ENCODE assay signal across 1 cellular context in the genomic region with DNA sequence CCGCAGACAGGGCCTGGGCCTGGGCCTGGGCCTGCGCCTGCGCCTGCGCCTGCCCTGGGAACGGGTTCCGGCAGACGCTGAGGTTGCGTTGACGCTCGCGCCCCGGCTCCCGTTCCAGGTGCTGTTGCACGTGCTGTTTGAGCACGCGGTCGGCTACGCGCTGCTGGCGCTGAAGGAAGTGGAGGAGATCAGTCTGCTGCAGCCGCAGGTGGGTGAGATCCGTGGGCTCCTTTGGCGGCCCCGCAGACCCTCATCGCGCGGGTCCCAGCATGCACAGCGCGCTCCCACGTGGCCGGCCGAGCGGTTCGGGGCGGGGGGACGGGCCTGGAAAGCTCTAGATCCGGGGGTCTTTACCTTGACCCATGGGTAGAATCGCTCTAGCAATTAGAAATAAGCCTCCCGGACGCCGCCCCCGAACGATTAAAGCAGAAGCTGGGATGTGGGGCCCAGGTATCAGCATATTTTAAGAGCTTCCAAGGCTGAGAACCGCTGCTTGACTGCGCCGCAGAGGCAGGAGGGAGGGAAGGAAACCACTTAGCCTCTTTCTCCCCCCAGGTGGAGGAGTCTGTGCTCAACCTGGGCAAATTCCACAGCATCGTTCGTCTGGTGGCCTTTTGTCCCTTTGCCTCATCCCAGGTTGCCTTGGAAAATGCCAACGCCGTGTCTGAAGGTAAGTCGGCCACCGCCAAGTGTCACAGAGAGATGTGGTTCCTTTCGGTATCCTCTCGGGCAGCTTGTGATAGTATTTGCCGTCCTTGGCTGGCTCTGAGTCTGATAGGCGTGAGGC.
TF ChIP-seq lines count a peak whose summit lies in the region.

No MANE protein-coding gene starts in this region.

TF ChIP-seq in A549, 52 proteins besides CTCF, POLR2A, EP300 and RAD21 (continued from another document):
- TF ChIP-seq ATOH8 (CRISPR knock-in tag; IDR thresholded peaks at IDR 0.05; ENCODE audit: low read depth) (peak; percentile 84; the same call in 1 of the 2 replicates), HOXB13 (CRISPR knock-in tag; IDR thresholded peaks at IDR 0.05; ENCODE audit: low read depth) (peak; percentile 63), E2F6 (IDR thresholded peaks at IDR 0.05; ENCODE audit: borderline replicate concordance, low read depth) (peak; percentile 88), MYC (IDR thresholded peaks at IDR 0.05; ENCODE audit: borderline replicate concordance, low read length) (peak; percentile 80), CBX2 (IDR thresholded peaks at IDR 0.05; ENCODE audit: borderline replicate concordance, low read depth) (no peak), HDAC2 (IDR thresholded peaks at IDR 0.05) (no peak), POLR2AphosphoS2 (conservative IDR thresholded peaks at IDR 0.05; ENCODE audit: low read length) (no peak), KDM5A (IDR thresholded peaks at IDR 0.05) (peak; percentile 63; the same call in 1 of the 2 replicates), ZFP36 (IDR thresholded peaks at IDR 0.05; ENCODE audit: borderline replicate concordance, partially characterized antibody) (no peak), CHD2 (IDR thresholded peaks at IDR 0.05; ENCODE audit: low read length, partially characterized antibody) (no peak), REST (IDR thresholded peaks at IDR 0.05) (no peak), TFCP2L1 (CRISPR knock-in tag; IDR thresholded peaks at IDR 0.05) (0 out of 2 replicates have a peak, but pooled peaks have one; percentile 51), MAFK (IDR thresholded peaks at IDR 0.05; ENCODE audit: partially characterized antibody) (no peak), HES2 (IDR thresholded peaks at IDR 0.05) (no peak), JUNB (IDR thresholded peaks at IDR 0.05) (no peak), BHLHE40 (IDR thresholded peaks at IDR 0.05; ENCODE audit: low read depth, low read length) (no peak), RNF2 (IDR thresholded peaks at IDR 0.05; ENCODE audit: borderline replicate concordance, low read depth) (peak; percentile 88; the same call in 1 of the 2 replicates), NPAS2 (CRISPR knock-in tag; IDR thresholded peaks at IDR 0.05; ENCODE audit: borderline replicate concordance) (0 out of 2 replicates have a peak, but pooled peaks have one; percentile 44), FOXS1 (CRISPR knock-in tag; IDR thresholded peaks at IDR 0.05) (no peak)
- TF ChIP-seq, protein P1, sequence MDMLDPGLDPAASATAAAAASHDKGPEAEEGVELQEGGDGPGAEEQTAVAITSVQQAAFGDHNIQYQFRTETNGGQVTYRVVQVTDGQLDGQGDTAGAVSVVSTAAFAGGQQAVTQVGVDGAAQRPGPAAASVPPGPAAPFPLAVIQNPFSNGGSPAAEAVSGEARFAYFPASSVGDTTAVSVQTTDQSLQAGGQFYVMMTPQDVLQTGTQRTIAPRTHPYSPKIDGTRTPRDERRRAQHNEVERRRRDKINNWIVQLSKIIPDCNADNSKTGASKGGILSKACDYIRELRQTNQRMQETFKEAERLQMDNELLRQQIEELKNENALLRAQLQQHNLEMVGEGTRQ (IDR thresholded peaks at IDR 0.05): peak; percentile 73
